30 cellular contexts compared by ENCODE assay signal in the genomic region with DNA sequence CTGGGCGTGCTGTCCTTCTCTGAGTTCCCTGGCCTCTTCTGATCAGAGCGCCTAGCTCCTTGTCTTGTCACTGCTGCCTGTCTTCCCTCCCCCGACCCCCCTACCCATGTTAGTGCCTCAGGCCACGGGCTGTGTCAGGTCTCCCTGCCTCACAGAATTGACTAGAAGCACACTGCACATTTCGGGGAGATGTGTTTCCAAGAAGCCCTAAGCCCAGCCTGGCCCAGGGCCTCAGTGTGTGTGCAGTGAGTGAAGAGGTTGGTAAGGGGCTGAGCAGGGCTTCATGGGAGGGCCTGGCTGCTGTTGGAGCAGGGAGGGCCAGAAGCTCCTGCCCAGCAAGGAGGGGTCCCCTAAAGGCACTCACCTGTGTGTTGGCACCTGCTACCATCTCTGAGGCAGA. TPM values are rescaled to one million over a fixed set of nuclear protein-coding genes. Genes with fewer than 3 reads are reported as not detected.
"Had no signal": no experiment of that assay in that cellular context is flagged by ENCODE, and none has a peak within 500 bp of the region (broad histone marks: within the 10 kb centered on the region; RNA-seq: fewer than 3 reads in every experiment).

No MANE protein-coding gene starts in this region.

- DNase-seq: activated CD4-positive, alpha-beta T cell treated with anti-CD3 and anti-CD28 coated beads, Interleukin-2, amount 10 ng/mL, durations not matched to agents 24 days and 14 days; activated CD4-positive, alpha-beta T cell treated with anti-CD3 and anti-CD28 coated beads, Interleukin-2, amount 50 U/mL, for 4 hours; activated CD8-positive, alpha-beta T cell treated with anti-CD3 and anti-CD28 coated beads for 36 hours; activated naive CD4-positive, alpha-beta T cell; activated naive CD4-positive, alpha-beta T cell treated with anti-CD3 and anti-CD28 coated beads, Interleukin-2, amount 50 U/mL, for 16 hours; activated naive CD8-positive, alpha-beta T cell treated with anti-CD3 and anti-CD28 coated beads for 36 hours; activated T-cell treated with anti-CD3 and anti-CD28 coated beads, Interleukin-2, amount 50 U/mL, for 1 hour; activated T-cell treated with anti-CD3 and anti-CD28 coated beads, Interleukin-2, amount 50 U/mL, for 72 hours; amniotic stem cell; brain microvascular endothelial cell; MM.1S; MV-4-11; NCI-H1092; NCI-H1436 treated with DMSO at 0.1 percent for 48 hours; NCI-H1694 treated with DMSO at 0.1 percent for 48 hours; NCI-H2029; NCI-H345; NCI-H524 treated with DMSO at 0.1 percent for 48 hours; SHP77; SJCRH30 had no signal

- H3K36me3 Mint-ChIP-seq: activated naive CD8-positive, alpha-beta T cell treated with anti-CD3 and anti-CD28 coated beads for 36 hours had no signal

- H3K27me3 ChIP-seq: brain microvascular endothelial cell had no signal

- H3K9me3 ChIP-seq: SJCRH30 had no signal

- H3K9me3 Mint-ChIP-seq: activated CD4-positive, alpha-beta T cell treated with anti-CD3 and anti-CD28 coated beads, Interleukin-2, amount 10 ng/mL, durations not matched to agents 24 days and 14 days; activated CD8-positive, alpha-beta T cell treated with anti-CD3 and anti-CD28 coated beads for 36 hours; activated naive CD8-positive, alpha-beta T cell treated with anti-CD3 and anti-CD28 coated beads for 36 hours; activated T-cell treated with anti-CD3 and anti-CD28 coated beads, Interleukin-2, amount 50 U/mL, for 72 hours; activated T-helper 17 cell treated with anti-CD3 and anti-CD28 coated beads, Interleukin-2, amount 50 U/mL, for 72 hours had no signal

- H3K27ac ChIP-seq: brain microvascular endothelial cell, KMS-11, SJCRH30, SK-N-MC had no signal

- H3K9ac ChIP-seq: KMS-11 had no signal

- H3K4me3 Mint-ChIP-seq: activated CD4-positive, alpha-beta T cell treated with anti-CD3 and anti-CD28 coated beads, Interleukin-2, amount 10 ng/mL, durations not matched to agents 24 days and 14 days; activated CD8-positive, alpha-beta T cell treated with anti-CD3 and anti-CD28 coated beads for 36 hours; activated naive CD8-positive, alpha-beta T cell treated with anti-CD3 and anti-CD28 coated beads for 36 hours; activated T-cell treated with anti-CD3 and anti-CD28 coated beads, Interleukin-2, amount 50 U/mL, for 72 hours; activated T-helper 17 cell treated with anti-CD3 and anti-CD28 coated beads, Interleukin-2, amount 50 U/mL, for 72 hours had no signal

- H3K4me3 ChIP-seq: SJCRH30, SK-N-MC had no signal

- ATAC-seq: activated CD8-positive, alpha-beta T cell treated with anti-CD3 and anti-CD28 coated beads for 36 hours; activated T-cell treated with anti-CD3 and anti-CD28 coated beads, Interleukin-2, amount 50 U/mL, for 72 hours; activated T-helper 17 cell treated with anti-CD3 and anti-CD28 coated beads, Interleukin-2, amount 50 U/mL, for 72 hours; Panc1 had no signal

- H3K4me1 ChIP-seq: SJCRH30 had no signal

- H3K27ac Mint-ChIP-seq: activated CD4-positive, alpha-beta T cell treated with anti-CD3 and anti-CD28 coated beads, Interleukin-2, amount 10 ng/mL, durations not matched to agents 24 days and 14 days; activated CD8-positive, alpha-beta T cell treated with anti-CD3 and anti-CD28 coated beads for 36 hours; activated naive CD8-positive, alpha-beta T cell treated with anti-CD3 and anti-CD28 coated beads for 36 hours; activated T-cell treated with anti-CD3 and anti-CD28 coated beads, Interleukin-2, amount 50 U/mL, for 72 hours; activated T-helper 17 cell treated with anti-CD3 and anti-CD28 coated beads, Interleukin-2, amount 50 U/mL, for 72 hours had no signal

- FAIRE-seq: TTC549 had no signal

- H3K36me3 ChIP-seq: brain microvascular endothelial cell, SJCRH30 had no signal

- H3K4me1 Mint-ChIP-seq: activated CD4-positive, alpha-beta T cell treated with anti-CD3 and anti-CD28 coated beads, Interleukin-2, amount 10 ng/mL, durations not matched to agents 24 days and 14 days; activated naive CD8-positive, alpha-beta T cell treated with anti-CD3 and anti-CD28 coated beads for 36 hours; activated T-helper 17 cell treated with anti-CD3 and anti-CD28 coated beads, Interleukin-2, amount 50 U/mL, for 72 hours had no signal

RNA-seq across cellular contexts. Expression of gene KCNF1, which starts 13.1 kb away (rescaled TPM):
- total RNA-seq: activated CD4-positive, alpha-beta T cell treated with anti-CD3 and anti-CD28 coated beads, Interleukin-2, amount 10 ng/mL, durations not matched to agents 24 days and 14 days; activated CD8-positive, alpha-beta memory T cell treated with anti-CD3 and anti-CD28 coated beads for 36 hours; activated CD8-positive, alpha-beta T cell treated with anti-CD3 and anti-CD28 coated beads for 36 hours; activated naive CD8-positive, alpha-beta T cell treated with anti-CD3 and anti-CD28 coated beads for 36 hours; activated T-cell treated with anti-CD3 and anti-CD28 coated beads, Interleukin-2, amount 50 U/mL, for 72 hours; activated T-helper 17 cell treated with anti-CD3 and anti-CD28 coated beads, Interleukin-2, amount 50 U/mL, for 72 hours; aorta; RPMI7951; T-helper 1 cell treated with Interleukin-12 subunit alpha and Interleukin-12 subunit beta and Interleukin-4 antibody, amounts not matched to agents 30 ng/mL and 1 ng/mL, for 36 hours; T-helper 2 cell treated with Interferon-gamma antibody and Interleukin-4, amounts not matched to agents 100 ng/mL and 5 ng/mL, for 36 hours had no signal
- polyA plus RNA-seq: aorta had no signal
